Comparison of ENCODE assay signal across 11 cellular contexts in genomic region chr3:5568451-5568850, GRCh38.
DNase-seq lines count a peak whose midpoint lies in the region; ATAC-seq and TF ChIP-seq lines count a peak whose summit lies in the region.
"Had no signal": no experiment of that assay in that cellular context is flagged by ENCODE, and none has a peak within 500 bp of the region (broad histone marks: within the 10 kb centered on the region; RNA-seq: fewer than 3 reads in every experiment).

No MANE protein-coding gene starts in this region.

- no peak overlapping the region for H3K27ac ChIP-seq in HCT116 (ENCODE audit: low read depth, low read length)
- H3K27ac ChIP-seq: heart right ventricle had no signal

- intact Hi-C loops in HCT116 (cut with micrococcal nuclease), result loop anchor here (5.0 to 10.0 kb wide), 3 partner anchors 164 to 261 kb away; no protein-coding TSS in a partner anchor

- H3K4me3 ChIP-seq in GM12865 (ENCODE audit: low read depth, low read length) (no peak overlapping the region), HCT116 (replicated peaks in 1 of 2; ENCODE audit: low read depth in 1 of 2, low read length in 2 of 2) (no peak overlapping the region)
- H3K4me3 ChIP-seq: heart right ventricle had no signal

- POLR2A ChIA-PET in HCT116 (lab: Charles Lee), result no interaction called here

- DNase-seq in GM12865 (ENCODE audit: low read depth) (peak; percentile 44), HCT116 (ENCODE audit: low read depth, low spot score) (peak; percentile 34), RKO (ENCODE audit: low spot score) (peak; percentile 17), left kidney (ENCODE audit: low read depth, low spot score) (peak; percentile 49)
- no peak for DNase-seq in activated CD4-positive, alpha-beta T cell treated with anti-CD3 and anti-CD28 coated beads, Interleukin-2, amount 50 U/mL, for 1 hour
- DNase-seq: activated B cell treated with CpG ODN at 0.5 μM for 24 hours, heart right ventricle, NCI-H1694, retina had no signal

- peak; percentile 84 for ATAC-seq in HCT116
- no peak for ATAC-seq in HG03439 (IDR thresholded peaks at IDR 0.05; ENCODE audit: unreplicated experiment)
- no peak for ATAC-seq in GM21825 (IDR thresholded peaks at IDR 0.05; ENCODE audit: unreplicated experiment)
- ATAC-seq: heart right ventricle had no signal

- TF ChIP-seq POLR2A in HCT116 (IDR thresholded peaks at IDR 0.05; ENCODE audit: borderline replicate concordance, extremely low read depth, insufficient read depth, insufficient read length), result no peak

- H2AFZ ChIP-seq in HCT116 (ENCODE audit: low read depth, low read length, poor library complexity, severe bottlenecking), result peak overlapping the region; percentile 14

- no TSS peak for BruUV-seq in HCT116 (replicated peaks; lab: Mats Ljungman, UMichigan)

- no peaks in the 10 kb centered on the region for H3K9me2 ChIP-seq in HCT116 (ENCODE audit: insufficient read depth)

- no peak for TF ChIP-seq CTCF in GM12865 (IDR thresholded peaks at IDR 0.05; ENCODE audit: insufficient read depth, low read depth, low read length, missing control alignments)
- TF ChIP-seq CTCF in HCT116 (IDR thresholded peaks at IDR 0.05 in 2 of 3, conservative IDR thresholded peaks at IDR 0.05 in 1 of 3; ENCODE audit: borderline replicate concordance in 1 of 3, insufficient read depth in 1 of 3, low read depth in 2 of 3, low read length in 2 of 3), result peak; percentile 38 to 64 (median 53); a peak in 5 of 6 replicates

- H3K4me1 ChIP-seq in HCT116 (ENCODE audit: control insufficient read depth in 1 of 2, insufficient read depth in 2 of 2, low read length in 2 of 2), result no peaks in the 10 kb centered on the region
- H3K4me1 ChIP-seq: heart right ventricle had no signal

- H3K79me2 ChIP-seq in HCT116 (ENCODE audit: insufficient read depth, low read length), result no peaks in the 10 kb centered on the region

- CTCF ChIA-PET in HCT116 (lab: Charles Lee), result no interaction called here

- no peaks in the 10 kb centered on the region for H3K36me3 ChIP-seq in HCT116 (ENCODE audit: control insufficient read depth in 1 of 2, insufficient read depth in 2 of 2, low read length in 2 of 2)
- H3K36me3 ChIP-seq: heart right ventricle had no signal

- peaks cover 3% of the 10 kb centered on the region; the same call in 1 of the 2 replicates for H3K27me3 ChIP-seq in HCT116 (ENCODE audit: insufficient read depth, low read length)
- H3K27me3 ChIP-seq: heart right ventricle had no signal

- H3K9ac ChIP-seq in HCT116 (ENCODE audit: low read length), result no peak overlapping the region

- H4K20me1 ChIP-seq in HCT116 (ENCODE audit: insufficient read depth), result no peaks in the 10 kb centered on the region

- TF ChIP-seq RAD21 in HCT116 (IDR thresholded peaks at IDR 0.05; ENCODE audit: low read depth), result peak; percentile 75

- RAD21 ChIA-PET in HCT116 (lab: Charles Lee; ENCODE audit: low non-redundant PET in 1 of 2, low total read pairs in 2 of 2, uncharacterized antibody in 2 of 2, unreplicated experiment in 2 of 2), result interaction anchor here in 1 of 2 experiments (0.7 kb wide), 1 partner anchor 225 kb away, joined by 4 read pairs; no protein-coding TSS in a partner anchor

- no peaks in the 10 kb centered on the region for H3K9me3 ChIP-seq in HCT116 (ENCODE audit: control insufficient read depth in 1 of 2, insufficient read depth in 1 of 2, low read depth in 1 of 2, low read length in 2 of 2)

- H3K4me2 ChIP-seq in HCT116 (ENCODE audit: low read length), result no peak overlapping the region

TF ChIP-seq in HCT116, 20 proteins besides CTCF, POLR2A, EP300 and RAD21:
- TF ChIP-seq, protein P1, sequence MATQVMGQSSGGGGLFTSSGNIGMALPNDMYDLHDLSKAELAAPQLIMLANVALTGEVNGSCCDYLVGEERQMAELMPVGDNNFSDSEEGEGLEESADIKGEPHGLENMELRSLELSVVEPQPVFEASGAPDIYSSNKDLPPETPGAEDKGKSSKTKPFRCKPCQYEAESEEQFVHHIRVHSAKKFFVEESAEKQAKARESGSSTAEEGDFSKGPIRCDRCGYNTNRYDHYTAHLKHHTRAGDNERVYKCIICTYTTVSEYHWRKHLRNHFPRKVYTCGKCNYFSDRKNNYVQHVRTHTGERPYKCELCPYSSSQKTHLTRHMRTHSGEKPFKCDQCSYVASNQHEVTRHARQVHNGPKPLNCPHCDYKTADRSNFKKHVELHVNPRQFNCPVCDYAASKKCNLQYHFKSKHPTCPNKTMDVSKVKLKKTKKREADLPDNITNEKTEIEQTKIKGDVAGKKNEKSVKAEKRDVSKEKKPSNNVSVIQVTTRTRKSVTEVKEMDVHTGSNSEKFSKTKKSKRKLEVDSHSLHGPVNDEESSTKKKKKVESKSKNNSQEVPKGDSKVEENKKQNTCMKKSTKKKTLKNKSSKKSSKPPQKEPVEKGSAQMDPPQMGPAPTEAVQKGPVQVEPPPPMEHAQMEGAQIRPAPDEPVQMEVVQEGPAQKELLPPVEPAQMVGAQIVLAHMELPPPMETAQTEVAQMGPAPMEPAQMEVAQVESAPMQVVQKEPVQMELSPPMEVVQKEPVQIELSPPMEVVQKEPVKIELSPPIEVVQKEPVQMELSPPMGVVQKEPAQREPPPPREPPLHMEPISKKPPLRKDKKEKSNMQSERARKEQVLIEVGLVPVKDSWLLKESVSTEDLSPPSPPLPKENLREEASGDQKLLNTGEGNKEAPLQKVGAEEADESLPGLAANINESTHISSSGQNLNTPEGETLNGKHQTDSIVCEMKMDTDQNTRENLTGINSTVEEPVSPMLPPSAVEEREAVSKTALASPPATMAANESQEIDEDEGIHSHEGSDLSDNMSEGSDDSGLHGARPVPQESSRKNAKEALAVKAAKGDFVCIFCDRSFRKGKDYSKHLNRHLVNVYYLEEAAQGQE (IDR thresholded peaks at IDR 0.05; ENCODE audit: low read depth), result no peak
- TF ChIP-seq CBX3 (IDR thresholded peaks at IDR 0.05; ENCODE audit: low read depth), result peak; percentile 58; the same call in 1 of the 2 replicates
- no peak for TF ChIP-seq ZNF274 (IDR thresholded peaks at IDR 0.05; ENCODE audit: low read depth, low read length)
- peak; percentile 9 for TF ChIP-seq YY1 (IDR thresholded peaks at IDR 0.05; ENCODE audit: extremely low read depth, insufficient replicate concordance, low read depth, low read length)
- TF ChIP-seq, protein P2, sequence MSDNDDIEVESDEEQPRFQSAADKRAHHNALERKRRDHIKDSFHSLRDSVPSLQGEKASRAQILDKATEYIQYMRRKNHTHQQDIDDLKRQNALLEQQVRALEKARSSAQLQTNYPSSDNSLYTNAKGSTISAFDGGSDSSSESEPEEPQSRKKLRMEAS (IDR thresholded peaks at IDR 0.05), result peak; percentile 49
